In the genomic region with DNA sequence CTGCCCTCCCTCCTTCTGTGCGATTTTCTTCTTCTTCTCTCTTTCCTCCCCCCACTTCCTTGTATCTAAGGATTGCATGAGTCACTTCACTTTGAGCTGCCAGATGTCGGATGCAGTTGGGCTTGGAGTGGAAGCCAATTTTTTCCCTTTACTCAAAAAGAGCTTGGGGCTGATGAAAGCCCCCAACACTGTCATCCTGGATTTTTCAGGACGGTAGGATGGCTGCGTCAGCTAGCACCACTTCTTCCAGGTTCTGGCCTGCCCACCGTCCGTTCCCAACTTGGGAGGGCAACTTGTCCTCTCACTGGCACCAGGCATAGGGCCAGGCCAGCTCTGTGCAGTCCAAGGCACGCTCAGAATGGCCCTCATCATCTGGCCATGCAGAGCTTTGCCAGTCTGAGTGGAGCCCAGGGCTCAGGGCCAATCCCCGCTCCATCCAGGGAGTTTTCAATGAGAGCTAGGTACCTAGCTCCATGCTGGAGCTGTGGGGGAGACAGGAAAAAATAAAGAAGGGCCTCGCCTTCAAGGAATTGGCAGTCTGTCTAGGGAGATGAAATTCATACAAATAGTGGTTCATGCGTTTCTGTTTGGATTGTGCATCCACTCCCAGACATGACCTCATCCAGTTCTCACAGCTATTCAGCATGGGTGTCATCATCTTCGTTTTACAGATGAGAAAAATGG, we compare ENCODE assay signal across 9 cellular contexts. TPM values are rescaled to one million over a fixed set of nuclear protein-coding genes. Genes with fewer than 3 reads are reported as not detected.
DNase-seq lines count a peak whose midpoint lies in the region; ATAC-seq and TF ChIP-seq lines count a peak whose summit lies in the region.
"Had no signal": no experiment of that assay in that cellular context is flagged by ENCODE, and none has a peak within 500 bp of the region (broad histone marks: within the 10 kb centered on the region; RNA-seq: fewer than 3 reads in every experiment).

No MANE protein-coding gene starts in this region.

- no peak overlapping the region for H3K4me3 ChIP-seq in astrocyte of the cerebellum (ENCODE audit: low read depth, low read length)

- H3K4me3 Mint-ChIP-seq in activated T-cell treated with anti-CD3 and anti-CD28 coated beads, Interleukin-2, amount 50 U/mL, for 72 hours: no peak overlapping the region

- H3K36me3 Mint-ChIP-seq in activated T-cell treated with anti-CD3 and anti-CD28 coated beads, Interleukin-2, amount 50 U/mL, for 72 hours (ENCODE audit: insufficient read depth in 2 of 2): no peaks in the 10 kb centered on the region

- no peak overlapping the region for H3K27ac Mint-ChIP-seq in activated T-cell treated with anti-CD3 and anti-CD28 coated beads, Interleukin-2, amount 50 U/mL, for 72 hours

- no peaks in the 10 kb centered on the region for H3K4me1 Mint-ChIP-seq in activated T-cell treated with anti-CD3 and anti-CD28 coated beads, Interleukin-2, amount 50 U/mL, for 72 hours (ENCODE audit: low read depth)

- H3K27me3 Mint-ChIP-seq in activated T-cell treated with anti-CD3 and anti-CD28 coated beads, Interleukin-2, amount 50 U/mL, for 72 hours (ENCODE audit: low read depth): no peaks in the 10 kb centered on the region

- DNase-seq in HS-5 (ENCODE audit: low read depth) (peak; percentile 52), astrocyte of the cerebellum (ENCODE audit: low read depth) (peak; percentile 71), hepatic stellate cell (ENCODE audit: low spot score) (peak; percentile 89), substantia nigra (lab: John Stamatoyannopoulos, UW) (peak in 45 of 49 donors; percentile 6 to 86 (median 60)), NAMALWA (ENCODE audit: low spot score) (no peak)
- no peak for DNase-seq in activated T-cell treated with anti-CD3 and anti-CD28 coated beads, Interleukin-2, amount 50 U/mL, for 72 hours
- DNase-seq: SIG-M5 had no signal

- ATAC-seq in GM18909 (IDR thresholded peaks at IDR 0.05; ENCODE audit: poor library complexity, unreplicated experiment) (no peak), GM18861 (IDR thresholded peaks at IDR 0.05; ENCODE audit: unreplicated experiment) (no peak)
- no peak for ATAC-seq in activated T-cell treated with anti-CD3 and anti-CD28 coated beads, Interleukin-2, amount 50 U/mL, for 72 hours (replicated peaks in 1 of 2)

- H3K27ac ChIP-seq in substantia nigra (ENCODE audit: low read depth, low read length, poor library complexity, severe bottlenecking): no peak overlapping the region

- TF ChIP-seq CTCF in astrocyte of the cerebellum (IDR thresholded peaks at IDR 0.05; ENCODE audit: low read depth, low read length, missing control alignments): no peak

- no peaks in the 10 kb centered on the region for H3K9me3 Mint-ChIP-seq in activated T-cell treated with anti-CD3 and anti-CD28 coated beads, Interleukin-2, amount 50 U/mL, for 72 hours

- in situ Hi-C loops in astrocyte of the cerebellum (cut with HindIII; ENCODE audit: low sequenced_read_pairs): no loop called here

RNA-seq across cellular contexts. Expression of a gene that starts 47.7 kb away (rescaled TPM):
- total RNA-seq in activated T-cell treated with anti-CD3 and anti-CD28 coated beads, Interleukin-2, amount 50 U/mL, for 72 hours: not detected

Comparison
In these comparisons a context has a peak if more than half of its experiments do, and no peak if none do; other contexts are left out.
1. DNase-seq: peak in HS-5 (single experiment), astrocyte of the cerebellum (single experiment), hepatic stellate cell (single experiment) and substantia nigra (45 of 49); none in NAMALWA (single experiment) and activated T-cell treated with anti-CD3 and anti-CD28 coated beads, Interleukin-2, amount 50 U/mL, for 72 hours (0 of 2).